Comparison of ENCODE assay signal across 31 cellular contexts in genomic region chr2:39146630-39147029, GRCh38.
"Had no signal": no experiment of that assay in that cellular context is flagged by ENCODE, and none has a peak within 500 bp of the region (broad histone marks: within the 10 kb centered on the region; RNA-seq: fewer than 3 reads in every experiment).

No MANE protein-coding gene starts in this region.

- H3K4me1 ChIP-seq: ascending aorta had no signal

- FAIRE-seq: bronchial epithelial cell, TTC549 had no signal

- DNase-seq: activated CD4-positive, alpha-beta memory T cell treated with anti-CD3 and anti-CD28 coated beads, Interleukin-2, amount 10 ng/mL, durations not matched to agents 7 days and 5 days; activated CD4-positive, alpha-beta T cell treated with anti-CD3 and anti-CD28 coated beads for 1 hour; activated CD4-positive, alpha-beta T cell treated with anti-CD3 and anti-CD28 coated beads for 36 hours; activated CD4-positive, alpha-beta T cell treated with anti-CD3 and anti-CD28 coated beads for 48 hours; activated CD4-positive, alpha-beta T cell treated with anti-CD3 and anti-CD28 coated beads, Interleukin-2, amount 10 ng/mL, durations not matched to agents 7 days and 5 days; activated CD4-positive, alpha-beta T cell treated with anti-CD3 and anti-CD28 coated beads, Interleukin-2, amount 50 U/mL, for 48 hours; activated CD4-positive, CD25-positive, alpha-beta regulatory T cell; activated CD8-positive, alpha-beta memory T cell treated with anti-CD3 and anti-CD28 coated beads for 24 hours; activated CD8-positive, alpha-beta memory T cell treated with anti-CD3 and anti-CD28 coated beads, Interleukin-2, amount 10 ng/mL, durations not matched to agents 7 days and 5 days; activated CD8-positive, alpha-beta memory T cell treated with anti-CD3 and anti-CD28 coated beads, Interleukin-2, amount 50 U/mL, for 48 hours; activated effector memory CD4-positive, alpha-beta T cell treated with Interleukin-2 at 50 U/mL for 16 hours; activated gamma-delta T cell; activated naive CD4-positive, alpha-beta T cell treated with anti-CD3 and anti-CD28 coated beads, Interleukin-2, amount 10 ng/mL, durations not matched to agents 7 days and 5 days; activated naive CD4-positive, alpha-beta T cell treated with Interleukin-2 at 50 U/mL for 16 hours; activated naive CD8-positive, alpha-beta T cell treated with anti-CD3 and anti-CD28 coated beads, Interleukin-2, amount 10 ng/mL, durations not matched to agents 7 days and 5 days; activated naive CD8-positive, alpha-beta T cell treated with anti-CD3 and anti-CD28 coated beads, Interleukin-2, amount 50 U/mL, for 24 hours; activated T-cell treated with anti-CD3 and anti-CD28 coated beads, Interleukin-2, amount 50 U/mL, for 24 hours; activated T-cell treated with anti-CD3 and anti-CD28 coated beads, Interleukin-2, amount 50 U/mL, for 48 hours; amygdala; anterior cingulate cortex; caudate nucleus; cerebellar nuclear complex; T-helper 1 cell; T-helper 2 cell; T-helper 9 cell had no signal

- H3K27me3 ChIP-seq: ascending aorta, cardiac muscle cell had no signal

- H3K36me3 ChIP-seq: ascending aorta, cardiac muscle cell had no signal

- H3K4me3 ChIP-seq: ascending aorta, cardiac muscle cell had no signal

- H3K9me3 ChIP-seq: ascending aorta had no signal

- ATAC-seq: activated CD4-positive, alpha-beta T cell treated with anti-CD3 and anti-CD28 coated beads for 36 hours; activated CD4-positive, CD25-positive, alpha-beta regulatory T cell treated with anti-CD3 and anti-CD28 coated beads, Interleukin-2, amount 50 U/mL, for 24 hours; activated CD8-positive, alpha-beta memory T cell treated with anti-CD3 and anti-CD28 coated beads, Interleukin-2, amount 10 ng/mL, durations not matched to agents 7 days and 5 days; activated naive CD8-positive, alpha-beta T cell treated with anti-CD3 and anti-CD28 coated beads, Interleukin-2, amount 50 U/mL, for 24 hours had no signal

- H3K27ac ChIP-seq: ascending aorta, cardiac muscle cell, VCaP had no signal
